In the genomic region with DNA sequence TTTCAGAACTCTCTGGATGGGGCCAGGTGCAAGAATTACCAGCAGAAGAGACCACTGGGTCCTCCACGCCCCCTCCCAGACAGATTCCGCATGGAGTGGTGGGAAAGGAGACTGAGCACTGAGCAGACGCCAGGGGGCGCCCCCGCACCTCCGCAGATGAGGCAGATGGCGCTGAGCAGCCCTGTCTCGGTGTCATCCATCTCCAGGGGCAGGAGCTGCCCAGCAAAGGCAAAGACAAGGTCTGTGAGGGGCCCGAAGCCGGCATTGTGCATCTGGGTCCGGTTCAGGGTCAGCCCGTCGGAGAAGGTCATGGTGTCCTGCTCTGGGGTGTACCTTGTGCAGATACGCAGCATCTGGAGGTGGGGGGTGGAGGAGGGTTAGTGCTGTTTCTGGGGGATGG, we compare ENCODE assay signal across 8 cellular contexts. TPM values are rescaled to one million over a fixed set of nuclear protein-coding genes. Genes with fewer than 3 reads are reported as not detected.
DNase-seq lines count a peak whose midpoint lies in the region; ATAC-seq lines count a peak whose summit lies in the region.

No MANE protein-coding gene starts in this region.

- DNase-seq in COR-L47 (lab: John Stamatoyannopoulos, UW) (peak; percentile 80), NCI-H748 treated with DMSO at 0.1 percent for 48 hours (lab: John Stamatoyannopoulos, UW) (peak; percentile 55), dermis blood vessel endothelial cell (peak; percentile 89), medulla oblongata (ENCODE audit: extremely low spot score) (peak; percentile 83)
- peak; percentile 86 for DNase-seq in activated CD4-positive, alpha-beta T cell treated with anti-CD3 and anti-CD28 coated beads, Interleukin-2, amount 50 U/mL, for 1 hour
- DNase-seq in stimulated activated CD8-positive, alpha-beta memory T cell treated with anti-CD3 and anti-CD28 coated beads, Interleukin-15, amount 100 ng/mL, for 24 hours (ENCODE audit: low read depth) = peak; percentile 67

- ATAC-seq in HG02885 (IDR thresholded peaks at IDR 0.05; ENCODE audit: poor library complexity, unreplicated experiment) (peak; percentile 60), HG02840 (IDR thresholded peaks at IDR 0.05; ENCODE audit: low FRiP score, unreplicated experiment) (no peak)

RNA-seq across cellular contexts. Expression of gene ITGB7, which starts 6.3 kb away (rescaled TPM):
- 0.19 and 0.34 TPM in 2 replicates for total RNA-seq in dermis blood vessel endothelial cell

RNA-seq across cellular contexts. Expression of gene RARG, which starts 18.7 kb away (rescaled TPM):
- 11.7 and 17.7 TPM in 2 replicates for total RNA-seq in dermis blood vessel endothelial cell

RNA-seq across cellular contexts. Expression of gene CSAD, which starts 32.6 kb away (rescaled TPM):
- total RNA-seq in dermis blood vessel endothelial cell = 2.9 and 6.5 TPM in 2 replicates

RNA-seq across cellular contexts. Expression of gene ZNF740, which starts 32.8 kb away (rescaled TPM):
- 13.0 and 14.5 TPM in 2 replicates for total RNA-seq in dermis blood vessel endothelial cell

RNA-seq across cellular contexts. Expression of gene ESPL1, which starts 54.8 kb away (rescaled TPM):
- 4.8 and 16.5 TPM in 2 replicates for total RNA-seq in dermis blood vessel endothelial cell
